ENCODE assay signal across 25 cellular contexts in genomic region chr1:50894340-50894739, GRCh38.
"Had no signal": no experiment of that assay in that cellular context is flagged by ENCODE, and none has a peak within 500 bp of the region (broad histone marks: within the 10 kb centered on the region; RNA-seq: fewer than 3 reads in every experiment).

No MANE protein-coding gene starts in this region.

- H3K27ac ChIP-seq: foreskin keratinocyte, gastroesophageal sphincter, heart left ventricle, hepatocyte, neural progenitor cell, prostate gland, right atrium auricular region, skin epidermis, spleen, testis, tibial artery, upper lobe of left lung had no signal

- H3K36me3 ChIP-seq: gastroesophageal sphincter, heart left ventricle, neural progenitor cell, prostate gland, right atrium auricular region, spleen, tibial artery, upper lobe of left lung had no signal

- H3K4me3 ChIP-seq: gastroesophageal sphincter, heart left ventricle, hepatocyte, lung, neural progenitor cell, prostate gland, right atrium auricular region, skin epidermis, spleen, testis, tibial artery, upper lobe of left lung had no signal

- H3K27me3 ChIP-seq: foreskin keratinocyte, gastroesophageal sphincter, heart left ventricle, hepatocyte, neural progenitor cell, right atrium auricular region, spleen, testis, tibial artery, upper lobe of left lung had no signal

- H3K9me3 ChIP-seq: gastroesophageal sphincter, prostate gland, right atrium auricular region, spleen, testis, upper lobe of left lung had no signal

- H3K4me1 ChIP-seq: gastroesophageal sphincter, heart left ventricle, neural progenitor cell, prostate gland, right atrium auricular region, spleen, testis, tibial artery, upper lobe of left lung had no signal

- H3K4me3 Mint-ChIP-seq: memory B cell; naive thymus-derived CD4-positive, alpha-beta T cell; nephron; neural progenitor cell; stimulated activated memory B cell treated with anti-CD40 and anti-IgM and Interleukin-4, amounts not matched to agents 10 μg/mL and 1 μg/mL and 100 μg/mL, for 72 hours had no signal

- H3K9ac ChIP-seq: neural progenitor cell had no signal

- DNase-seq: cortex of kidney; foreskin keratinocyte; heart left ventricle; kidney; naive thymus-derived CD4-positive, alpha-beta T cell; spleen; stimulated activated CD4-positive, alpha-beta T cell treated with anti-CD3 and anti-CD28 coated beads, Interleukin-4, amount 100 ng/mL, for 4 hours; stimulated activated naive CD8-positive, alpha-beta T cell treated with anti-CD3 and anti-CD28 coated beads, Interleukin-15, Interleukin-2, amounts not matched to agents 100 U/mL and 50 U/mL, for 24 hours; substantia nigra; testis; tibial artery; upper lobe of left lung had no signal

- H3K27me3 Mint-ChIP-seq: memory B cell; naive thymus-derived CD4-positive, alpha-beta T cell; stimulated activated memory B cell treated with anti-CD40 and anti-IgM and Interleukin-4, amounts not matched to agents 10 μg/mL and 1 μg/mL and 100 μg/mL, for 72 hours had no signal

- H3K4me2 ChIP-seq: hepatocyte, neural progenitor cell had no signal

- FAIRE-seq: kidney, urothelium cell line had no signal

- H2AFZ ChIP-seq: hepatocyte, neural progenitor cell had no signal

- H3K4me1 Mint-ChIP-seq: nephron, neural progenitor cell had no signal

- ATAC-seq: foreskin keratinocyte; gastroesophageal sphincter; heart left ventricle; left lobe of liver; naive thymus-derived CD4-positive, alpha-beta T cell; sciatic nerve; stimulated activated memory B cell treated with anti-CD40 and anti-IgM and Interleukin-4, amounts not matched to agents 10 μg/mL and 1 μg/mL and 100 μg/mL, for 72 hours; stimulated activated naive CD8-positive, alpha-beta T cell treated with anti-CD3 and anti-CD28 coated beads, Interleukin-15, Interleukin-2, amounts not matched to agents 100 U/mL and 50 U/mL, for 24 hours had no signal

- H3K27ac Mint-ChIP-seq: memory B cell; naive thymus-derived CD4-positive, alpha-beta T cell; nephron; neural progenitor cell; stimulated activated memory B cell treated with anti-CD40 and anti-IgM and Interleukin-4, amounts not matched to agents 10 μg/mL and 1 μg/mL and 100 μg/mL, for 72 hours had no signal
